Comparison of ENCODE assay signal across 8 cellular contexts in the genomic region with DNA sequence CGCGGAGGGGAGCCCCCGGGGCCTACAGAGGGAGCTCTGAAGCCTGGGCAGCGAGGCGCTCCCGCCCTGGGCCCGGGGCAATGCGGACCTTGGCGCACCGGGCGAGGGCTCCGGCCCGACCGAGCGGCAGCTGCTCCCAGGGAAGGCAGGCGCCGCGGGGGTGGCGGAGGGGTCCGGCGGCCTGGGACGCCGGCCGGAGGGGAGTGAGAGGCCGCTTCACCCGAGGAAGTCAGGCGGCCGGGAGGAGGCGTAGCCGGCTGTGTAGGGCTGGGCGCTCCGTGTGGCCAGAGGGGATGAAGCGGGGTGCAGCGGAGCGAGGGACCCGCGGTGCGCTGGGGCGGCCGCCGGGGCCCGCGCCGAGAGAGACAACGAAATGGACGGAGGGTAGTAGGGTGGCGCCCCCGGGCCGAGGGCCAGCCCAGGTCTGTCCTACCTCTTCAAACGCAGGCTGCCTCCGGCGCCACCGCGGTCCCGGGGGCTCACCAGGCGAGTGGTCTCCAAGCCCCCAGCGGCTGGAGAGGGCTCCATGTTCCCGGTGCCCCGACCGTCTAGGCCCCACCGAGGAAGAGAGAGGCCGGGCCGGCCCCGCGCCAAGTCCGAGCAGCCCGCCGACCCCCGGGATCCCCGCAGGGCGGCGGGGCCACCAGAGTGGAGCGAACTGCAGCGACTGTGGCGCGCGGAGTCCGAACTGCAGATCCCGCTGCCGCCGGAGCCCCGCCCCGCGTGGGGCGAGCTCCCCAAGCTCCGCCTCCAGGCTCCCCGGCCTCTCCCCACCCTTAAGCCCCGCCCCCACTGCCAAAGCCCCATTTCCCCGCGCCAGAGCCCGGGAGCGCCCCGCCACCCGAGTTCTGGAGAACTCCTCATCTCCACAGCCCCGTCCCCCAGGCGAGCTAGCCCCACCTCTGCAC.
A peak's percentile ranks its signal among the peaks of the same experiment; 100 is the strongest.
DNase-seq lines count a peak whose midpoint lies in the region; ATAC-seq and TF ChIP-seq lines count a peak whose summit lies in the region.

A gene with protein sequence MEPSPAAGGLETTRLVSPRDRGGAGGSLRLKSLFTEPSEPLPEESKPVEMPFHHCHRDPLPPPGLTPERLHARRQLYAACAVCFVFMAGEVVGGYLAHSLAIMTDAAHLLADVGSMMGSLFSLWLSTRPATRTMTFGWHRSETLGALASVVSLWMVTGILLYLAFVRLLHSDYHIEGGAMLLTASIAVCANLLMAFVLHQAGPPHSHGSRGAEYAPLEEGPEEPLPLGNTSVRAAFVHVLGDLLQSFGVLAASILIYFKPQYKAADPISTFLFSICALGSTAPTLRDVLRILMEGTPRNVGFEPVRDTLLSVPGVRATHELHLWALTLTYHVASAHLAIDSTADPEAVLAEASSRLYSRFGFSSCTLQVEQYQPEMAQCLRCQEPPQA (minus strand): TSS at position 669 of the 908 bp plus-strand sequence. CDS start 141 bp downstream, at position 528.

- DNase-seq in GM13977 (ENCODE audit: low spot score): peak; percentile 93
- DNase-seq in NCI-H1105 treated with DMSO at 0.1 percent for 48 hours (lab: John Stamatoyannopoulos, UW): peak; percentile 55
- peak; percentile 63 to 71 for DNase-seq in activated CD4-positive, alpha-beta T cell treated with anti-CD3 and anti-CD28 coated beads, Interleukin-2, amount 50 U/mL, for 4 hours
- DNase-seq in effector CD4-positive, alpha-beta T cell: peak; percentile 38
- peak; percentile 58 for DNase-seq in middle frontal gyrus (ENCODE audit: extremely low spot score, low spot score)
- peak; percentile 41 to 44 for DNase-seq in stimulated activated CD8-positive, alpha-beta memory T cell treated with anti-CD3 and anti-CD28 coated beads, Interleukin-15, amount 100 ng/mL, for 4 hours (ENCODE audit: low read depth in 2 of 2)
- no peak for DNase-seq in NAMALWA (ENCODE audit: low spot score)

- TF ChIP-seq CTCF in GM13977 (IDR thresholded peaks at IDR 0.05; ENCODE audit: extremely low read depth, insufficient read depth, missing control alignments): no peak

- in situ Hi-C loops in GM13977 (cut with MboI; ENCODE audit: low pct_unique_long_range_greater_than_20kb, low sequenced_read_pairs, unreplicated experiment): no loop called here

- no peak for ATAC-seq in HG03342 (IDR thresholded peaks at IDR 0.05; ENCODE audit: unreplicated experiment)
